In the genomic region with DNA sequence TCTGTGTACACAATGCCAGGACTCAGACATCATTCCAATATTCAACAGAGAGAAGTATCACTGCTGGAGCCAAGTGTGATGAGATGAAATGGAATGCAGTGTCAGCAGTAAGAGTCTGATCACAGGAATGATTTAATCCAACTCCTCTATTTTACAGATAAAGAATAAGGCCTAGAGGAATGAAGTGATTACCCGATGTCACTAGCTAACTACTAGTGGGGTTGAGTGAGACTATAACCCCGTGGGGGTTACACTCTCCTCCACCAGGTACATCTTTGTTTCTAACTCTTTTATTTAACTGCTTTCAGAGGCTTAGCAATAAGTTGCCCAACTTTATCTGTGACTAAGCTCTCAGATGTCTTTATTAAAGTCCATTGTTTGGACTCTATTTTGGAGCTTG, we compare ENCODE assay signal across 22 cellular contexts.
A peak's percentile ranks its signal among the peaks of the same experiment; 100 is the strongest.
DNase-seq lines count a peak whose midpoint lies in the region; ATAC-seq, FAIRE-seq and TF ChIP-seq lines count a peak whose summit lies in the region.
"Had no signal": no experiment of that assay in that cellular context is flagged by ENCODE, and none has a peak within 500 bp of the region (broad histone marks: within the 10 kb centered on the region; RNA-seq: fewer than 3 reads in every experiment).

No MANE protein-coding gene starts in this region.

- no peak for TF ChIP-seq CTCF in epithelial cell of esophagus (IDR thresholded peaks at IDR 0.05; ENCODE audit: insufficient read depth, low read depth, low read length, missing control alignments)

- no peak for FAIRE-seq in RCC 7860 (lab: Jason Lieb, UNC)

- ATAC-seq in GM21526 (IDR thresholded peaks at IDR 0.05; ENCODE audit: low FRiP score, unreplicated experiment) (no peak), GM21529 (IDR thresholded peaks at IDR 0.05; ENCODE audit: unreplicated experiment) (no peak)

- DNase-seq in GM03348 (ENCODE audit: low spot score) (peak; percentile 28), RCC 7860 (ENCODE audit: low spot score) (peak; percentile 17), epithelial cell of esophagus (ENCODE audit: low read depth) (peak; percentile 74), non-pigmented ciliary epithelial cell (ENCODE audit: low read depth) (peak; percentile 5), GOT3 (lab: John Stamatoyannopoulos, UW) (no peak), C1 segment of cervical spinal cord (lab: John Stamatoyannopoulos, UW) (no peak)
- DNase-seq: activated CD4-positive, alpha-beta memory T cell treated with anti-CD3 and anti-CD28 coated beads for 36 hours; activated gamma-delta T cell treated with Interleukin-2 at 50 U/mL for 16 hours; activated T-cell treated with anti-CD3 and anti-CD28 coated beads for 4 hours; adrenal gland; AML-193; DMS79 treated with DMSO at 0.1 percent for 48 hours; effector CD4-positive, alpha-beta T cell; head of caudate nucleus; NCI-H146; OCI-M1; psoas muscle; spleen; upper lobe of left lung had no signal

- no peak overlapping the region for H3K4me3 ChIP-seq in epithelial cell of esophagus (ENCODE audit: low read length)
- H3K4me3 ChIP-seq: adrenal gland, esophagus muscularis mucosa, psoas muscle, spleen, upper lobe of left lung had no signal

Comparison
In these comparisons a context has a peak if more than half of its experiments do, and no peak if none do; other contexts are left out.
1. DNase-seq: peak in GM03348 (single experiment), RCC 7860 (single experiment), epithelial cell of esophagus (single experiment) and non-pigmented ciliary epithelial cell (single experiment); none in GOT3 (single experiment) and C1 segment of cervical spinal cord (0 of 14).